ENCODE assay signal across 28 cellular contexts in genomic region chr5:146924132-146924531, GRCh38. TPM values are rescaled to one million over a fixed set of nuclear protein-coding genes. Genes with fewer than 3 reads are reported as not detected.
A peak's percentile ranks its signal among the peaks of the same experiment; 100 is the strongest.
DNase-seq lines count a peak whose midpoint lies in the region; ATAC-seq, FAIRE-seq and TF ChIP-seq lines count a peak whose summit lies in the region.
"Had no signal": no experiment of that assay in that cellular context is flagged by ENCODE, and none has a peak within 500 bp of the region (broad histone marks: within the 10 kb centered on the region; RNA-seq: fewer than 3 reads in every experiment).

No MANE protein-coding gene starts in this region.

- in situ Hi-C loops in HepG2 (cut with HindIII; ENCODE audit: extremely low pct_ligation_motif_present, low pct_unique_long_range_greater_than_20kb) (no loop called here), K562 (cut with MboI) (no loop called here)

- H3K36me3 ChIP-seq in HepG2 (replicated peaks in 1 of 2; ENCODE audit: control insufficient read depth in 1 of 2, insufficient read depth in 2 of 2, low read length in 2 of 2) (no peaks in the 10 kb centered on the region), right lobe of liver (no peaks in the 10 kb centered on the region), MM.1S (replicated peaks; ENCODE audit: insufficient read depth, low read length) (no peaks in the 10 kb centered on the region), K562 (ENCODE audit: control insufficient read depth, insufficient read depth, low read length) (no peaks in the 10 kb centered on the region)
- H3K36me3 ChIP-seq: BE2C, BLaER1 had no signal

- H3K27me3 ChIP-seq in HepG2 (ENCODE audit: control insufficient read depth in 1 of 2, insufficient read depth in 2 of 2, low read length in 2 of 2) (no peaks in the 10 kb centered on the region), right lobe of liver (no peaks in the 10 kb centered on the region), MM.1S (replicated peaks; ENCODE audit: insufficient read depth, low read length) (no peaks in the 10 kb centered on the region), K562 (ENCODE audit: control insufficient read depth in 2 of 2, insufficient read depth in 2 of 2, low read length in 2 of 2) (no peaks in the 10 kb centered on the region)
- H3K27me3 ChIP-seq: BE2C, BLaER1 had no signal

- TF ChIP-seq POLR2A in HepG2 (IDR thresholded peaks at IDR 0.05; ENCODE audit: insufficient read depth in 1 of 2, low read depth in 2 of 2, low read length in 2 of 2) = no peak
- no peak for TF ChIP-seq POLR2A in right lobe of liver (IDR thresholded peaks at IDR 0.05)
- TF ChIP-seq POLR2A in K562 (conservative IDR thresholded peaks at IDR 0.05) = no peak

- no peak for TF ChIP-seq CTCF in HepG2 (CRISPR knock-in tag; IDR thresholded peaks at IDR 0.05)
- TF ChIP-seq CTCF in right lobe of liver (IDR thresholded peaks at IDR 0.05) = no peak
- TF ChIP-seq CTCF in MM.1S (IDR thresholded peaks at IDR 0.05; ENCODE audit: low read length) = no peak
- no peak for TF ChIP-seq CTCF in K562 (IDR thresholded peaks at IDR 0.05 in 2 of 3, conservative IDR thresholded peaks at IDR 0.05 in 1 of 3; ENCODE audit: insufficient read depth in 2 of 3, low read depth in 1 of 3, low read length in 3 of 3)

- intact Hi-C loops in HepG2 (cut with micrococcal nuclease; ENCODE audit: unreplicated experiment) = no loop called here
- intact Hi-C loops in right lobe of liver (cut with DNase I) = no loop called here
- intact Hi-C loops in K562 (cut with micrococcal nuclease) = no loop called here

- no peak overlapping the region for H2AFZ ChIP-seq in HepG2 (ENCODE audit: low read length)
- H2AFZ ChIP-seq in MM.1S (ENCODE audit: low read length) = no peak overlapping the region
- no peak overlapping the region for H2AFZ ChIP-seq in K562 (ENCODE audit: low read depth, low read length)

- H3K4me3 ChIP-seq in HepG2 (replicated peaks in 1 of 3; ENCODE audit: insufficient read depth in 1 of 3, low read depth in 2 of 3, low read length in 3 of 3) (no peak overlapping the region), right lobe of liver (no peak overlapping the region), MM.1S (ENCODE audit: low read length) (no peak overlapping the region), K562 (no peak overlapping the region)
- H3K4me3 ChIP-seq: BLaER1, GM12878 had no signal

- no peaks in the 10 kb centered on the region for H4K20me1 ChIP-seq in HepG2 (ENCODE audit: insufficient read depth, low read length)
- H4K20me1 ChIP-seq in MM.1S (ENCODE audit: insufficient read depth, low read length) = no peaks in the 10 kb centered on the region
- H4K20me1 ChIP-seq in K562 (replicated peaks; ENCODE audit: control insufficient read depth, insufficient read depth, low read length) = no peaks in the 10 kb centered on the region
- H4K20me1 ChIP-seq: BLaER1 had no signal

- ATAC-seq in HepG2 (no peak), right lobe of liver (no peak), K562 (no peak), HG03460 (IDR thresholded peaks at IDR 0.05; ENCODE audit: unreplicated experiment) (no peak)
- ATAC-seq: GM12878 had no signal

- H3K27ac ChIP-seq in HepG2 (ENCODE audit: extremely low read length, insufficient read depth, low read length) (no peak overlapping the region), right lobe of liver (no peak overlapping the region), MM.1S (ENCODE audit: low read length) (no peak overlapping the region), K562 (ENCODE audit: extremely low read depth, low read depth, low read length) (no peak overlapping the region)
- H3K27ac ChIP-seq: 22Rv1, BLaER1 had no signal

- H3K9ac ChIP-seq in HepG2 (ENCODE audit: insufficient read depth, low read depth, low read length) (no peak overlapping the region), MM.1S (ENCODE audit: low read length) (no peak overlapping the region), K562 (ENCODE audit: insufficient read depth in 1 of 2, low read depth in 2 of 2, low read length in 2 of 2) (no peak overlapping the region)
- H3K9ac ChIP-seq: BLaER1 had no signal

- H3F3A ChIP-seq in MM.1S (ENCODE audit: insufficient read depth, low read length) = no peaks in the 10 kb centered on the region

- TF ChIP-seq RAD21 in HepG2 (CRISPR knock-in tag; IDR thresholded peaks at IDR 0.05) (no peak), K562 (CRISPR knock-in tag; conservative IDR thresholded peaks at IDR 0.05 in 1 of 2, IDR thresholded peaks at IDR 0.05 in 1 of 2) (no peak)

- POLR2A ChIA-PET in HepG2 (lab: Yijun Ruan, JAX) = no interaction called here
- POLR2A ChIA-PET in K562 (lab: Yijun Ruan, JAX) = no interaction called here

- H3K79me2 ChIP-seq in HepG2 (ENCODE audit: insufficient read depth, low read length) (no peaks in the 10 kb centered on the region), MM.1S (ENCODE audit: low read length) (no peaks in the 10 kb centered on the region), K562 (ENCODE audit: control insufficient read depth, insufficient read depth, low read length) (no peaks in the 10 kb centered on the region)

- CTCF ChIA-PET in HepG2 (lab: Yijun Ruan, JAX; ENCODE audit: low intra/inter-chr PET ratio, low total read pairs) = no interaction called here
- CTCF ChIA-PET in K562 (lab: Yijun Ruan, JAX; ENCODE audit: low intra/inter-chr PET ratio) = no interaction called here

- H3K9me3 ChIP-seq in HepG2 (ENCODE audit: low read length) (no peaks in the 10 kb centered on the region), right lobe of liver (no peaks in the 10 kb centered on the region), MM.1S (replicated peaks; ENCODE audit: insufficient read depth, low read length) (no peaks in the 10 kb centered on the region), K562 (replicated peaks; ENCODE audit: control insufficient read depth, insufficient read depth, low read depth, low read length) (peaks cover 1% of the 10 kb centered on the region; the same call in 1 of the 2 replicates)
- H3K9me3 ChIP-seq: BE2C, BLaER1 had no signal

- H3K4me2 ChIP-seq in HepG2 (ENCODE audit: low read depth, low read length) (no peak overlapping the region), MM.1S (ENCODE audit: low read depth, low read length) (no peak overlapping the region), K562 (ENCODE audit: insufficient read depth, low read length) (no peak overlapping the region)
- H3K4me2 ChIP-seq: BLaER1 had no signal

- FAIRE-seq in HepG2 (lab: Jason Lieb, UNC) (no peak), K562 (lab: Jason Lieb, UNC) (no peak)
- FAIRE-seq: GM12878, GM12892, GM18507 had no signal

- no peaks in the 10 kb centered on the region for H3K9me2 ChIP-seq in MM.1S (replicated peaks; ENCODE audit: insufficient read depth, low read length)

- no peaks in the 10 kb centered on the region for H3K9me1 ChIP-seq in K562 (ENCODE audit: control insufficient read depth, insufficient read depth, low read length)

- H3K4me1 ChIP-seq in HepG2 (ENCODE audit: insufficient read depth, low read length) (no peaks in the 10 kb centered on the region), right lobe of liver (no peaks in the 10 kb centered on the region), MM.1S (ENCODE audit: low read length) (no peaks in the 10 kb centered on the region), K562 (replicated peaks in 1 of 2; ENCODE audit: control insufficient read depth in 2 of 2, insufficient read depth in 2 of 2, low read length in 2 of 2) (no peaks in the 10 kb centered on the region)
- H3K4me1 ChIP-seq: BE2C, BLaER1 had no signal

- no TSS peak for BruUV-seq in HepG2 (replicated peaks; lab: Mats Ljungman, UMichigan)
- no TSS peak for BruUV-seq in K562 (replicated peaks; lab: Mats Ljungman, UMichigan)

- DNase-seq in HepG2 (ENCODE audit: low spot score) (no peak), right lobe of liver (no peak), MM.1S (peak; percentile 35), K562 (ENCODE audit: extremely low read depth in 1 of 4, low spot score in 3 of 4) (no peak)
- DNase-seq in activated CD4-positive, alpha-beta T cell treated with anti-CD3 and anti-CD28 coated beads for 48 hours = no peak
- DNase-seq: ACHN; BE2C; C1 segment of cervical spinal cord; CD4-positive, alpha-beta memory T cell; CD4-positive, CD25-positive, alpha-beta regulatory T cell; CD8-positive, alpha-beta memory T cell; COR-L47; DMS 273 treated with DMSO at 0.1 percent for 48 hours; DMS153; DMS53; DMS79; DND-41; EL; GDM1 had no signal

- TF ChIP-seq EP300 in HepG2 (IDR thresholded peaks at IDR 0.05; ENCODE audit: low read depth in 2 of 2, low read length in 2 of 2) (no peak), HepG2 (CRISPR knock-in tag; IDR thresholded peaks at IDR 0.05; ENCODE audit: borderline replicate concordance) (no peak), K562 (IDR thresholded peaks at IDR 0.05; ENCODE audit: low read length) (no peak)

RNA-seq across cellular contexts. Expression of gene PPP2R2B, which starts 45.6 kb away (rescaled TPM):
- total RNA-seq in HepG2 (2016; rRNA removed; fragmentation: Illumina TruSeq; extraction: Trizol) = not detected in 2 replicates
- total RNA-seq in HepG2 (2016; cell fraction: cytosol; rRNA removed; fragmentation: Illumina TruSeq; extraction: Trizol; ENCODE audit: low read depth) = not detected in 2 replicates
- total RNA-seq in HepG2 (2016; cell fraction: insoluble cytoplasmic fraction; rRNA removed; fragmentation: Illumina TruSeq; extraction: Trizol) = not detected in 2 replicates
- total RNA-seq in HepG2 (2016; cell fraction: membrane; rRNA removed; fragmentation: Illumina TruSeq; extraction: Trizol) = not detected in 2 replicates
- total RNA-seq in HepG2 (2016; cell fraction: nucleus; rRNA removed; fragmentation: Illumina TruSeq; extraction: Trizol) = not detected in 2 replicates
- polyA plus RNA-seq in HepG2 (2011; rRNA removed) = not detected in 2 replicates
- not detected in 2 replicates for polyA plus RNA-seq in HepG2 (2011; cell fraction: cytosol; rRNA removed)
- polyA plus RNA-seq in HepG2 (2011; cell fraction: nucleus; rRNA removed) = not detected in 2 replicates
- not detected in 2 replicates for polyA plus RNA-seq in HepG2 (2012)
- not detected in 2 replicates for polyA plus RNA-seq in HepG2 (2016; cell fraction: cytosol; fragmentation: Illumina TruSeq; extraction: Trizol; ENCODE audit: low read depth)
- polyA plus RNA-seq in HepG2 (2016; cell fraction: insoluble cytoplasmic fraction; fragmentation: Illumina TruSeq; extraction: Trizol; ENCODE audit: low read depth) = not detected in 2 replicates
- polyA plus RNA-seq in HepG2 (2016; cell fraction: membrane; fragmentation: Illumina TruSeq; extraction: Trizol; ENCODE audit: low read depth) = not detected in 2 replicates
- not detected in 2 replicates for polyA plus RNA-seq in HepG2 (2016; cell fraction: nucleus; fragmentation: Illumina TruSeq; extraction: Trizol; ENCODE audit: insufficient read depth, low read depth)
- not detected in 2 replicates for polyA minus RNA-seq in HepG2 (2011; rRNA and poly(A)+ RNA removed; ENCODE audit: low replicate concordance)
- not detected in 2 replicates for polyA minus RNA-seq in HepG2 (2011; cell fraction: cytosol; rRNA and poly(A)+ RNA removed)
- not detected in 2 replicates for polyA minus RNA-seq in HepG2 (2011; cell fraction: nucleus; rRNA and poly(A)+ RNA removed)
- under 1 TPM; 0.15 to 0.77 (median 0.27) TPM for total RNA-seq in right lobe of liver
- not detected in 2 replicates for total RNA-seq in K562 (2011; cell fraction: chromatin; rRNA removed; ENCODE audit: low replicate concordance)
- total RNA-seq in K562 (2011; cell fraction: nucleolus; rRNA removed) = not detected in 2 replicates
- not detected in 2 replicates for total RNA-seq in K562 (2011; cell fraction: nucleoplasm; rRNA removed)
- not detected in 2 replicates for total RNA-seq in K562 (2014; rRNA removed)
- total RNA-seq in K562 (2014; rRNA removed; fragmentation: Illumina TruSeq; extraction: Trizol) = not detected in 2 replicates
- total RNA-seq in K562 (2015; rRNA removed; fragmentation: Illumina TruSeq; extraction: Trizol) = not detected in 2 replicates
- total RNA-seq in K562 (2021) = not detected in 2 replicates
- 0.26 TPM in 1 of 2 replicates, not detected in the other for polyA plus RNA-seq in K562 (2011; rRNA removed)
- 0.15 TPM in 1 of 2 replicates, not detected in the other for polyA plus RNA-seq in K562 (2011; cell fraction: cytosol; rRNA removed)
- 0.42 TPM in 1 of 2 replicates, not detected in the other for polyA plus RNA-seq in K562 (2011; cell fraction: nucleus; rRNA removed)
- polyA plus RNA-seq in K562 (2012) = not detected in 2 replicates
- polyA plus RNA-seq in K562 (2014; fragmentation: Illumina TruSeq; extraction: Trizol) = not detected in 2 replicates
- polyA plus RNA-seq in K562 (2014; fragmentation: Nextera tagmentation; extraction: Ambion mirVana) = not detected
- not detected in 2 replicates for polyA plus RNA-seq in K562 (2014; rRNA removed)
- under 0.01 and 0.27 TPM in 2 replicates for polyA minus RNA-seq in K562 (2011; rRNA and poly(A)+ RNA removed)
- polyA minus RNA-seq in K562 (2011; cell fraction: cytosol; rRNA and poly(A)+ RNA removed) = not detected in 2 replicates
- polyA minus RNA-seq in K562 (2011; cell fraction: nucleus; rRNA and poly(A)+ RNA removed) = 0.56 TPM in 1 of 2 replicates, not detected in the other
- total RNA-seq: A673, G401, GM12878 had no signal
- polyA plus RNA-seq: AG04450, GM12878 had no signal

Comparison
In these comparisons a context has a peak if more than half of its experiments do, and no peak if none do; other contexts are left out.
1. Of the 241 proteins assayed by ChIP-seq in both HepG2 and K562: peak only in HepG2: MAFF and MAFK; only in K562: none; in both: none; in neither: 239.